In genomic region chr3:112582242-112582874, GRCh38 we compare ENCODE assay signal across 9 cellular contexts. TPM values are rescaled to one million over a fixed set of nuclear protein-coding genes. Genes with fewer than 3 reads are reported as not detected.
DNase-seq lines count a peak whose midpoint lies in the region; ATAC-seq and TF ChIP-seq lines count a peak whose summit lies in the region.
"Had no signal": no experiment of that assay in that cellular context is flagged by ENCODE, and none has a peak within 500 bp of the region (broad histone marks: within the 10 kb centered on the region; RNA-seq: fewer than 3 reads in every experiment).

No MANE protein-coding gene starts in this region.

- H3K9me3 ChIP-seq in neural cell (ENCODE audit: low read length): no peaks in the 10 kb centered on the region

- H3K4me2 ChIP-seq in neural cell (ENCODE audit: low read length): no peak overlapping the region

- H3K4me1 Mint-ChIP-seq in activated T-cell treated with anti-CD3 and anti-CD28 coated beads, Interleukin-2, amount 50 U/mL, for 4 hours (ENCODE audit: low read depth): peaks cover 3% of the 10 kb centered on the region

- H4K20me1 ChIP-seq in neural cell (ENCODE audit: insufficient read depth): no peaks in the 10 kb centered on the region

- H3K9me3 Mint-ChIP-seq in activated T-cell treated with anti-CD3 and anti-CD28 coated beads, Interleukin-2, amount 50 U/mL, for 4 hours: no peaks in the 10 kb centered on the region
- H3K9me3 Mint-ChIP-seq: dendritic cell treated with granulocyte-macrophage colony-stimulating factor and Interleukin-4, amounts not matched to agents 40 ng/mL and 50 ng/mL, for 4 days had no signal

- H3K27me3 Mint-ChIP-seq in activated T-cell treated with anti-CD3 and anti-CD28 coated beads, Interleukin-2, amount 50 U/mL, for 4 hours (ENCODE audit: low read depth): no peaks in the 10 kb centered on the region
- H3K27me3 Mint-ChIP-seq: dendritic cell treated with granulocyte-macrophage colony-stimulating factor and Interleukin-4, amounts not matched to agents 40 ng/mL and 50 ng/mL, for 4 days had no signal

- TF ChIP-seq EP300 in Ishikawa (IDR thresholded peaks at IDR 0.05; ENCODE audit: borderline replicate concordance) (no peak), neural cell (conservative IDR thresholded peaks at IDR 0.05; ENCODE audit: poor library complexity, severe bottlenecking) (no peak)

- H2AFZ ChIP-seq in neural cell (ENCODE audit: low read depth, low read length): no peak overlapping the region

- no peaks in the 10 kb centered on the region for H3K9me2 ChIP-seq in neural cell (ENCODE audit: insufficient read depth, low read length)

- TF ChIP-seq RAD21 in Ishikawa (IDR thresholded peaks at IDR 0.05; ENCODE audit: low read depth) (peak; percentile 77), neural cell (conservative IDR thresholded peaks at IDR 0.05) (peak; percentile 84)

- no peak for ATAC-seq in activated T-cell treated with anti-CD3 and anti-CD28 coated beads, Interleukin-2, amount 50 U/mL, for 4 hours
- no peak for ATAC-seq in GM21390 (IDR thresholded peaks at IDR 0.05; ENCODE audit: unreplicated experiment)

- peak; percentile 7 for DNase-seq in activated T-cell treated with anti-CD3 and anti-CD28 coated beads for 24 hours (ENCODE audit: low read depth)
- DNase-seq in activated T-cell treated with anti-CD3 and anti-CD28 coated beads, Interleukin-2, amount 50 U/mL, for 4 hours: no peak
- DNase-seq in RPMI8226: peak; percentile 40
- peak; percentile 42 for DNase-seq in cerebellar cortex (ENCODE audit: low spot score)
- DNase-seq in effector CD8-positive, alpha-beta T cell (lab: John Stamatoyannopoulos, UW): no peak

- peak; percentile 76 for TF ChIP-seq CTCF in neural cell (IDR thresholded peaks at IDR 0.05; ENCODE audit: poor library complexity, severe bottlenecking)

- H3K36me3 Mint-ChIP-seq in activated T-cell treated with anti-CD3 and anti-CD28 coated beads, Interleukin-2, amount 50 U/mL, for 4 hours (ENCODE audit: insufficient read depth): peaks cover 24% of the 10 kb centered on the region

- H3K9ac ChIP-seq in neural cell (ENCODE audit: low read length): no peak overlapping the region

- H3K4me3 ChIP-seq in neural cell (ENCODE audit: low read length): no peak overlapping the region

- H3K27me3 ChIP-seq in neural cell (ENCODE audit: insufficient read depth, low read depth, low read length): no peaks in the 10 kb centered on the region

- peaks cover 10% of the 10 kb centered on the region for H3K36me3 ChIP-seq in neural cell (ENCODE audit: insufficient read depth, low read length)

- no peaks in the 10 kb centered on the region for H3K79me2 ChIP-seq in neural cell (replicated peaks; ENCODE audit: insufficient read depth, low read length)

- no peaks in the 10 kb centered on the region for H3F3A ChIP-seq in neural cell (ENCODE audit: insufficient read depth, low read length, poor library complexity, severe bottlenecking)

- H3K27ac ChIP-seq in neural cell (ENCODE audit: low read length): no peak overlapping the region

- no peak overlapping the region for H3K4me3 Mint-ChIP-seq in activated T-cell treated with anti-CD3 and anti-CD28 coated beads, Interleukin-2, amount 50 U/mL, for 4 hours
- H3K4me3 Mint-ChIP-seq: dendritic cell treated with granulocyte-macrophage colony-stimulating factor and Interleukin-4, amounts not matched to agents 40 ng/mL and 50 ng/mL, for 4 days had no signal

TF ChIP-seq in Ishikawa, 13 proteins besides CTCF, POLR2A, EP300 and RAD21 (continues in another document):
- TF ChIP-seq TEAD4 (IDR thresholded peaks at IDR 0.05) (no peak), ZBTB7A (IDR thresholded peaks at IDR 0.05; ENCODE audit: low read depth) (no peak), REST (IDR thresholded peaks at IDR 0.05; ENCODE audit: low read depth) (no peak), USF1 (IDR thresholded peaks at IDR 0.05) (no peak), MAX (IDR thresholded peaks at IDR 0.05) (no peak), TCF12 (IDR thresholded peaks at IDR 0.05; ENCODE audit: low read depth) (no peak)

TF ChIP-seq in neural cell, 6 proteins besides CTCF, POLR2A, EP300 and RAD21:
- no peak for TF ChIP-seq REST (IDR thresholded peaks at IDR 0.05; ENCODE audit: borderline replicate concordance)
- TF ChIP-seq MXI1 (conservative IDR thresholded peaks at IDR 0.05; ENCODE audit: poor library complexity, severe bottlenecking): no peak
- no peak for TF ChIP-seq EZH2 (IDR thresholded peaks at IDR 0.05; ENCODE audit: borderline replicate concordance, insufficient read depth, low read length, poor library complexity, severe bottlenecking)
- peak; percentile 78 for TF ChIP-seq SMC3 (conservative IDR thresholded peaks at IDR 0.05; ENCODE audit: poor library complexity)
- TF ChIP-seq POLR2AphosphoS5 (IDR thresholded peaks at IDR 0.05): no peak
- no peak for TF ChIP-seq TAF1 (IDR thresholded peaks at IDR 0.05; ENCODE audit: low read depth)

RNA-seq across cellular contexts. Expression of gene SLC35A5, which starts 20.5 kb away (rescaled TPM):
- total RNA-seq in activated T-cell treated with anti-CD3 and anti-CD28 coated beads, Interleukin-2, amount 50 U/mL, for 4 hours: 10 to 100 TPM; 12.2 to 13.5 (median 12.3) TPM
- polyA plus RNA-seq in neural cell: 79.0 and 100 TPM in 2 replicates
- polyA minus RNA-seq in neural cell: 86.2 and 88.6 TPM in 2 replicates

RNA-seq across cellular contexts. Expression of gene ATG3, which starts 20.6 kb away (rescaled TPM):
- 10 to 100 TPM; 81.5 to 93.9 (median 88.8) TPM for total RNA-seq in activated T-cell treated with anti-CD3 and anti-CD28 coated beads, Interleukin-2, amount 50 U/mL, for 4 hours
- 37.1 and 49.3 TPM in 2 replicates for polyA plus RNA-seq in neural cell
- polyA minus RNA-seq in neural cell: 43.4 and 45.8 TPM in 2 replicates

RNA-seq across cellular contexts. Expression of gene CCDC80, which starts 58.6 kb away (rescaled TPM):
- total RNA-seq in activated T-cell treated with anti-CD3 and anti-CD28 coated beads, Interleukin-2, amount 50 U/mL, for 4 hours: under 1 TPM; 0.16 to 0.43 (median 0.30) TPM
- 0.14 and 2.5 TPM in 2 replicates for polyA plus RNA-seq in neural cell
- polyA minus RNA-seq in neural cell: 0.12 and 0.24 TPM in 2 replicates

Comparison
In these comparisons a context has a peak if more than half of its experiments do, and no peak if none do; other contexts are left out.
1. DNase-seq: peak in activated T-cell treated with anti-CD3 and anti-CD28 coated beads for 24 hours (single experiment), RPMI8226 (single experiment) and cerebellar cortex (single experiment); none in activated T-cell treated with anti-CD3 and anti-CD28 coated beads, Interleukin-2, amount 50 U/mL, for 4 hours (single experiment) and effector CD8-positive, alpha-beta T cell (single experiment).